Comparison of ENCODE assay signal across 31 cellular contexts in the genomic region with DNA sequence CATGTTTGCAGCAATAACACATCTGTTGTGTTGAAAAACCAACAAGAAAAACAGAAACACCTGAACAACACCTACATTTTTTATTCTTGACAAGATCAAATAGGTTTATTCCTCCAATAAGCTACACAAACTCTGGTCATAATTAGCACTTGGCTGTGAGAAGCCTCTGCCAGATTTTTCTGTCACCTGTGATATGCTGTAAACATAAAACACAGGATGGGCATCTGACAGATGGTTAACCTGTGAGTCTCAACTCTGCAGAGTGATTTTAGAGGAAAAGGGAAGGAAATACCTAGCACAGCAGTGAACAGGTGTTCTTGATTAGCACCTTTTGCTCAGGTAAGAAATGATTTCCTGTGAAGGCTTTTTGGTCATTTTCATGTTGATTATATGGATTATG.
"Had no signal": no experiment of that assay in that cellular context is flagged by ENCODE, and none has a peak within 500 bp of the region (broad histone marks: within the 10 kb centered on the region; RNA-seq: fewer than 3 reads in every experiment).

No MANE protein-coding gene starts in this region.

- H3K9me3 Mint-ChIP-seq: activated CD4-positive, alpha-beta memory T cell treated with anti-CD3 and anti-CD28 coated beads for 36 hours; activated naive CD4-positive, alpha-beta T cell treated with anti-CD3 and anti-CD28 coated beads, Interleukin-2, amount 50 U/mL, for 24 hours; activated naive CD8-positive, alpha-beta T cell treated with anti-CD3 and anti-CD28 coated beads, Interleukin-2, amount 50 U/mL, for 24 hours; activated T-helper 1 cell treated with anti-CD3 and anti-CD28 coated beads, Interleukin-12 subunit alpha, Interleukin-12 subunit beta, Interleukin-2, Interleukin-4 antibody, amounts not matched to agents 30 ng/mL and 10 ng/mL and 1 ng/mL, durations not matched to agents 14 hours and 24 hours and 36 hours; activated T-helper 2 cell treated with anti-CD3 and anti-CD28 coated beads, Interferon-gamma antibody, Interleukin-2, Interleukin-4, amounts not matched to agents 10 μg/mL and 5 μg/mL and 100 μg/mL, durations not matched to agents 14 hours and 24 hours and 36 hours; dendritic cell treated with granulocyte-macrophage colony-stimulating factor and Interleukin-4, amounts not matched to agents 40 ng/mL and 50 ng/mL, for 4 days; T-helper 2 cell treated with Interferon-gamma antibody and Interleukin-4, amounts not matched to agents 5 μg/mL and 100 μg/mL, for 36 hours had no signal

- H3K27ac Mint-ChIP-seq: activated CD4-positive, alpha-beta memory T cell treated with anti-CD3 and anti-CD28 coated beads for 36 hours; activated CD4-positive, alpha-beta T cell treated with anti-CD3 and anti-CD28 coated beads for 36 hours; activated CD4-positive, alpha-beta T cell treated with anti-CD3 and anti-CD28 coated beads, Interleukin-2, amount 10 ng/mL, durations not matched to agents 24 days and 14 days; activated CD8-positive, alpha-beta memory T cell treated with anti-CD3 and anti-CD28 coated beads, Interleukin-2, amount 10 ng/mL, durations not matched to agents 7 days and 5 days; activated CD8-positive, alpha-beta T cell treated with anti-CD3 and anti-CD28 coated beads, Interleukin-2, amount 10 ng/mL, durations not matched to agents 7 days and 5 days; activated naive CD4-positive, alpha-beta T cell treated with anti-CD3 and anti-CD28 coated beads for 36 hours; activated naive CD4-positive, alpha-beta T cell treated with anti-CD3 and anti-CD28 coated beads, Interleukin-2, amount 50 U/mL, for 24 hours; activated naive CD8-positive, alpha-beta T cell treated with anti-CD3 and anti-CD28 coated beads for 36 hours; activated naive CD8-positive, alpha-beta T cell treated with anti-CD3 and anti-CD28 coated beads, Interleukin-2, amount 50 U/mL, for 24 hours; activated T-helper 1 cell treated with anti-CD3 and anti-CD28 coated beads, Interleukin-12 subunit alpha, Interleukin-12 subunit beta, Interleukin-2, Interleukin-4 antibody, amounts not matched to agents 30 ng/mL and 10 ng/mL and 1 ng/mL, durations not matched to agents 14 hours and 24 hours and 36 hours; activated T-helper 2 cell treated with anti-CD3 and anti-CD28 coated beads, Interferon-gamma antibody, Interleukin-2, Interleukin-4, amounts not matched to agents 10 μg/mL and 5 μg/mL and 100 μg/mL, durations not matched to agents 14 hours and 24 hours and 36 hours; dendritic cell treated with granulocyte-macrophage colony-stimulating factor and Interleukin-4, amounts not matched to agents 40 ng/mL and 50 ng/mL, for 4 days; endodermal cell; T-helper 2 cell treated with Interferon-gamma antibody and Interleukin-4, amounts not matched to agents 5 μg/mL and 100 μg/mL, for 36 hours had no signal

- DNase-seq: activated CD4-positive, alpha-beta memory T cell treated with anti-CD3 and anti-CD28 coated beads for 36 hours; activated CD4-positive, alpha-beta T cell treated with anti-CD3 and anti-CD28 coated beads for 36 hours; activated CD4-positive, alpha-beta T cell treated with anti-CD3 and anti-CD28 coated beads, Interleukin-2, amount 10 ng/mL, durations not matched to agents 24 days and 14 days; activated CD4-positive, CD25-positive, alpha-beta regulatory T cell; activated CD4-positive, CD25-positive, alpha-beta regulatory T cell treated with anti-CD3 and anti-CD28 coated beads, Interleukin-2, amount 50 U/mL, for 72 hours; activated CD8-positive, alpha-beta memory T cell treated with anti-CD3 and anti-CD28 coated beads, Interleukin-2, amount 10 ng/mL, durations not matched to agents 7 days and 5 days; activated CD8-positive, alpha-beta memory T cell treated with anti-CD3 and anti-CD28 coated beads, Interleukin-2, amount 50 U/mL, for 4 hours; activated CD8-positive, alpha-beta T cell treated with anti-CD3 and anti-CD28 coated beads, Interleukin-2, amount 10 ng/mL, durations not matched to agents 7 days and 5 days; activated effector memory CD4-positive, alpha-beta T cell treated with anti-CD3 and anti-CD28 coated beads, Interleukin-2, amount 50 U/mL, for 16 hours; activated naive CD4-positive, alpha-beta T cell treated with anti-CD3 and anti-CD28 coated beads for 36 hours; activated naive CD8-positive, alpha-beta T cell treated with anti-CD3 and anti-CD28 coated beads for 36 hours; activated naive CD8-positive, alpha-beta T cell treated with anti-CD3 and anti-CD28 coated beads, Interleukin-2, amount 50 U/mL, for 24 hours; activated T-cell treated with anti-CD3 and anti-CD28 coated beads, Interleukin-2, amount 50 U/mL, for 1 hour; activated T-cell treated with anti-CD3 and anti-CD28 coated beads, Interleukin-2, amount 50 U/mL, for 48 hours; adrenal gland; amygdala; aorta; body of pancreas; dorsolateral prefrontal cortex; effector memory CD4-positive, alpha-beta T cell; endodermal cell; foreskin fibroblast; head of caudate nucleus; hippocampal formation; T1000 had no signal

- H3K4me3 Mint-ChIP-seq: activated CD4-positive, alpha-beta memory T cell treated with anti-CD3 and anti-CD28 coated beads for 36 hours; activated CD4-positive, alpha-beta T cell treated with anti-CD3 and anti-CD28 coated beads for 36 hours; activated CD4-positive, alpha-beta T cell treated with anti-CD3 and anti-CD28 coated beads, Interleukin-2, amount 10 ng/mL, durations not matched to agents 24 days and 14 days; activated CD8-positive, alpha-beta memory T cell treated with anti-CD3 and anti-CD28 coated beads, Interleukin-2, amount 10 ng/mL, durations not matched to agents 7 days and 5 days; activated CD8-positive, alpha-beta T cell treated with anti-CD3 and anti-CD28 coated beads, Interleukin-2, amount 10 ng/mL, durations not matched to agents 7 days and 5 days; activated naive CD4-positive, alpha-beta T cell treated with anti-CD3 and anti-CD28 coated beads for 36 hours; activated naive CD4-positive, alpha-beta T cell treated with anti-CD3 and anti-CD28 coated beads, Interleukin-2, amount 50 U/mL, for 24 hours; activated naive CD8-positive, alpha-beta T cell treated with anti-CD3 and anti-CD28 coated beads for 36 hours; activated naive CD8-positive, alpha-beta T cell treated with anti-CD3 and anti-CD28 coated beads, Interleukin-2, amount 50 U/mL, for 24 hours; activated T-helper 1 cell treated with anti-CD3 and anti-CD28 coated beads, Interleukin-12 subunit alpha, Interleukin-12 subunit beta, Interleukin-2, Interleukin-4 antibody, amounts not matched to agents 30 ng/mL and 10 ng/mL and 1 ng/mL, durations not matched to agents 14 hours and 24 hours and 36 hours; dendritic cell treated with granulocyte-macrophage colony-stimulating factor and Interleukin-4, amounts not matched to agents 40 ng/mL and 50 ng/mL, for 4 days; endodermal cell; T-helper 2 cell treated with Interferon-gamma antibody and Interleukin-4, amounts not matched to agents 5 μg/mL and 100 μg/mL, for 36 hours had no signal

- H3K4me1 Mint-ChIP-seq: activated CD4-positive, alpha-beta T cell treated with anti-CD3 and anti-CD28 coated beads for 36 hours; activated CD4-positive, alpha-beta T cell treated with anti-CD3 and anti-CD28 coated beads, Interleukin-2, amount 10 ng/mL, durations not matched to agents 24 days and 14 days; activated CD8-positive, alpha-beta memory T cell treated with anti-CD3 and anti-CD28 coated beads, Interleukin-2, amount 10 ng/mL, durations not matched to agents 7 days and 5 days; activated naive CD4-positive, alpha-beta T cell treated with anti-CD3 and anti-CD28 coated beads, Interleukin-2, amount 50 U/mL, for 24 hours; activated naive CD8-positive, alpha-beta T cell treated with anti-CD3 and anti-CD28 coated beads for 36 hours; activated naive CD8-positive, alpha-beta T cell treated with anti-CD3 and anti-CD28 coated beads, Interleukin-2, amount 50 U/mL, for 24 hours had no signal

- ATAC-seq: activated CD4-positive, alpha-beta T cell treated with anti-CD3 and anti-CD28 coated beads for 36 hours; activated CD8-positive, alpha-beta memory T cell treated with anti-CD3 and anti-CD28 coated beads, Interleukin-2, amount 10 ng/mL, durations not matched to agents 7 days and 5 days; activated CD8-positive, alpha-beta T cell treated with anti-CD3 and anti-CD28 coated beads, Interleukin-2, amount 10 ng/mL, durations not matched to agents 7 days and 5 days; activated naive CD8-positive, alpha-beta T cell treated with anti-CD3 and anti-CD28 coated beads, Interleukin-2, amount 50 U/mL, for 24 hours; body of pancreas; esophagus mucosa had no signal

- H3K36me3 Mint-ChIP-seq: activated CD4-positive, alpha-beta memory T cell treated with anti-CD3 and anti-CD28 coated beads for 36 hours; activated CD8-positive, alpha-beta memory T cell treated with anti-CD3 and anti-CD28 coated beads, Interleukin-2, amount 10 ng/mL, durations not matched to agents 7 days and 5 days; activated naive CD4-positive, alpha-beta T cell treated with anti-CD3 and anti-CD28 coated beads, Interleukin-2, amount 50 U/mL, for 24 hours; activated naive CD8-positive, alpha-beta T cell treated with anti-CD3 and anti-CD28 coated beads for 36 hours had no signal
